Comparison of ENCODE assay signal across 29 cellular contexts in the genomic region with DNA sequence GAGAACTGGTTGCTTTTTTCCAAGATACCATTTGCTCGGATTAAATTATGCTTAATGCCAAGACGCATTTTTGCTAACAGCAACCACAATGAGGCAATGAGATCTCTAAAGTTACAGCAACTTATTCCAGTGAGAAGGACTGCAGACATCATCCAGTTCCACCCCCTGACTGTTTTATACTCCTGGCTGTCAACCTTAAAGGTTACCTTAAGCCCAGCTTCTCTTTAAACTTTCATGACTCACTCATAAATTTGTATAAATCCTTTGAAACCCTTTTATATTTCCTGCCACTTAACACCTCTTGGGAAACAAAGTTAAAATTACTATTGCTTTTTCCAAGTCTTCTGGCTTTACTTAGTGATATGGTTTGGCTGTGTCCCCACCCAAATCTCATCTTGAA.
"Had no signal": no experiment of that assay in that cellular context is flagged by ENCODE, and none has a peak within 500 bp of the region (broad histone marks: within the 10 kb centered on the region; RNA-seq: fewer than 3 reads in every experiment).

No MANE protein-coding gene starts in this region.

- H3K4me3 Mint-ChIP-seq: activated B cell treated with CpG ODN at 0.5 μM for 24 hours; activated CD4-positive, alpha-beta memory T cell treated with anti-CD3 and anti-CD28 coated beads, Interleukin-2, amount 10 ng/mL, durations not matched to agents 7 days and 5 days; activated CD4-positive, alpha-beta T cell treated with anti-CD3 and anti-CD28 coated beads, Interleukin-2, amount 10 ng/mL, durations not matched to agents 7 days and 5 days; activated naive CD8-positive, alpha-beta T cell; activated T-cell treated with anti-CD3 and anti-CD28 coated beads, Interleukin-2, amount 50 U/mL, for 24 hours; activated T-cell treated with anti-CD3 and anti-CD28 coated beads, Interleukin-2, amount 50 U/mL, for 72 hours; effector memory CD8-positive, alpha-beta T cell had no signal

- ATAC-seq: activated CD4-positive, CD25-positive, alpha-beta regulatory T cell treated with anti-CD3 and anti-CD28 coated beads, Interleukin-2, amount 50 U/mL, for 24 hours; activated T-cell treated with anti-CD3 and anti-CD28 coated beads, Interleukin-2, amount 50 U/mL, for 72 hours; effector memory CD8-positive, alpha-beta T cell; gastroesophageal sphincter; heart right ventricle had no signal

- DNase-seq: activated B cell treated with CpG ODN at 0.5 μM for 24 hours; activated CD4-positive, alpha-beta memory T cell treated with anti-CD3 and anti-CD28 coated beads, Interleukin-2, amount 10 ng/mL, durations not matched to agents 7 days and 5 days; activated CD4-positive, alpha-beta T cell treated with anti-CD3 and anti-CD28 coated beads, Interleukin-2, amount 10 ng/mL, durations not matched to agents 7 days and 5 days; activated CD4-positive, alpha-beta T cell treated with anti-CD3 and anti-CD28 coated beads, Interleukin-2, amount 50 U/mL, for 4 hours; activated CD8-positive, alpha-beta memory T cell treated with anti-CD3 and anti-CD28 coated beads, Interleukin-2, amount 50 U/mL, for 48 hours; activated effector memory CD4-positive, alpha-beta T cell treated with Interleukin-2 at 50 U/mL for 16 hours; activated gamma-delta T cell treated with Interleukin-2 at 50 U/mL for 16 hours; activated naive CD4-positive, alpha-beta T cell treated with anti-CD3 and anti-CD28 coated beads, Interleukin-2, amount 50 U/mL, for 16 hours; activated naive CD4-positive, alpha-beta T cell treated with Interleukin-2 at 50 U/mL for 16 hours; activated T-cell treated with anti-CD3 and anti-CD28 coated beads for 4 hours; activated T-cell treated with anti-CD3 and anti-CD28 coated beads, Interleukin-2, amount 50 U/mL, for 24 hours; activated T-cell treated with anti-CD3 and anti-CD28 coated beads, Interleukin-2, amount 50 U/mL, for 72 hours; amniotic stem cell; anterior cingulate cortex; brain microvascular endothelial cell; cortex of kidney; dermis blood vessel endothelial cell; effector CD4-positive, alpha-beta T cell; effector memory CD8-positive, alpha-beta T cell; erythroblast; foreskin melanocyte; heart right ventricle; T-helper 2 cell had no signal

- H3K27ac Mint-ChIP-seq: activated B cell treated with CpG ODN at 0.5 μM for 24 hours; activated CD4-positive, alpha-beta memory T cell treated with anti-CD3 and anti-CD28 coated beads, Interleukin-2, amount 10 ng/mL, durations not matched to agents 7 days and 5 days; activated CD4-positive, alpha-beta T cell treated with anti-CD3 and anti-CD28 coated beads, Interleukin-2, amount 10 ng/mL, durations not matched to agents 7 days and 5 days; activated naive CD8-positive, alpha-beta T cell; activated T-cell treated with anti-CD3 and anti-CD28 coated beads, Interleukin-2, amount 50 U/mL, for 24 hours; activated T-cell treated with anti-CD3 and anti-CD28 coated beads, Interleukin-2, amount 50 U/mL, for 72 hours; effector memory CD8-positive, alpha-beta T cell had no signal

- H3K9me3 Mint-ChIP-seq: activated B cell treated with CpG ODN at 0.5 μM for 24 hours; activated CD4-positive, alpha-beta memory T cell treated with anti-CD3 and anti-CD28 coated beads, Interleukin-2, amount 10 ng/mL, durations not matched to agents 7 days and 5 days; activated CD4-positive, alpha-beta T cell treated with anti-CD3 and anti-CD28 coated beads, Interleukin-2, amount 10 ng/mL, durations not matched to agents 7 days and 5 days; activated T-cell treated with anti-CD3 and anti-CD28 coated beads, Interleukin-2, amount 50 U/mL, for 24 hours; activated T-cell treated with anti-CD3 and anti-CD28 coated beads, Interleukin-2, amount 50 U/mL, for 72 hours had no signal

- H3K36me3 Mint-ChIP-seq: activated naive CD8-positive, alpha-beta T cell had no signal

- H3K4me3 ChIP-seq: esophagus muscularis mucosa, gastroesophageal sphincter, heart right ventricle, hepatocyte had no signal

- H3K36me3 ChIP-seq: brain microvascular endothelial cell, gastroesophageal sphincter had no signal

- H3K9me3 ChIP-seq: esophagus muscularis mucosa, gastroesophageal sphincter, heart right ventricle had no signal

- H3K27ac ChIP-seq: brain microvascular endothelial cell, esophagus muscularis mucosa, gastroesophageal sphincter, heart right ventricle, hepatocyte, VCaP had no signal

- H3K4me1 Mint-ChIP-seq: activated B cell treated with CpG ODN at 0.5 μM for 24 hours; activated CD4-positive, alpha-beta memory T cell treated with anti-CD3 and anti-CD28 coated beads, Interleukin-2, amount 10 ng/mL, durations not matched to agents 7 days and 5 days; activated CD4-positive, alpha-beta T cell treated with anti-CD3 and anti-CD28 coated beads, Interleukin-2, amount 10 ng/mL, durations not matched to agents 7 days and 5 days had no signal

- H3K27me3 Mint-ChIP-seq: activated B cell treated with CpG ODN at 0.5 μM for 24 hours; activated CD4-positive, alpha-beta memory T cell treated with anti-CD3 and anti-CD28 coated beads, Interleukin-2, amount 10 ng/mL, durations not matched to agents 7 days and 5 days; activated CD4-positive, alpha-beta T cell treated with anti-CD3 and anti-CD28 coated beads, Interleukin-2, amount 10 ng/mL, durations not matched to agents 7 days and 5 days; activated T-cell treated with anti-CD3 and anti-CD28 coated beads, Interleukin-2, amount 50 U/mL, for 24 hours had no signal

- H3K27me3 ChIP-seq: brain microvascular endothelial cell, esophagus muscularis mucosa, gastroesophageal sphincter, heart right ventricle, hepatocyte had no signal
